Comparison of ENCODE assay signal across 12 cellular contexts in genomic region chr20:10309326-10309725, GRCh38.
DNase-seq lines count a peak whose midpoint lies in the region; TF ChIP-seq lines count a peak whose summit lies in the region.
"Had no signal": no experiment of that assay in that cellular context is flagged by ENCODE, and none has a peak within 500 bp of the region (broad histone marks: within the 10 kb centered on the region; RNA-seq: fewer than 3 reads in every experiment).

No MANE protein-coding gene starts in this region.

- no peaks in the 10 kb centered on the region for H3K36me3 ChIP-seq in kidney epithelial cell (ENCODE audit: control insufficient read depth, insufficient read depth, low read length)
- no peaks in the 10 kb centered on the region for H3K36me3 ChIP-seq in left ventricle myocardium inferior
- H3K36me3 ChIP-seq: Peyer's patch had no signal

- no peak overlapping the region for H3K4me3 ChIP-seq in kidney epithelial cell (ENCODE audit: low read depth, low read length)
- no peak overlapping the region for H3K4me3 ChIP-seq in left ventricle myocardium inferior
- H3K4me3 ChIP-seq: Peyer's patch had no signal

- no peak for TF ChIP-seq CTCF in AG09319 (IDR thresholded peaks at IDR 0.05; ENCODE audit: low read depth, low read length)
- TF ChIP-seq CTCF in kidney epithelial cell (IDR thresholded peaks at IDR 0.05; ENCODE audit: insufficient read depth, low read length, poor library complexity, severe bottlenecking): no peak
- TF ChIP-seq CTCF in left ventricle myocardium inferior (IDR thresholded peaks at IDR 0.05; ENCODE audit: borderline replicate concordance): no peak

- intact Hi-C loops in left ventricle myocardium inferior (cut with micrococcal nuclease): no loop called here

- H3K4me1 ChIP-seq in left ventricle myocardium inferior: peaks cover 8% of the 10 kb centered on the region
- H3K4me1 ChIP-seq: Peyer's patch had no signal

- H3K27ac ChIP-seq in left ventricle myocardium inferior (replicated peaks): no peak overlapping the region
- H3K27ac ChIP-seq: Peyer's patch had no signal

- DNase-seq in AG09319 (ENCODE audit: extremely low read depth, low read depth) (peak; percentile 72), LoVo (ENCODE audit: low spot score) (peak; percentile 27), astrocyte of the hippocampus (ENCODE audit: low read depth, low spot score) (peak; percentile 91), kidney epithelial cell (ENCODE audit: low read depth) (peak; percentile 29), NAMALWA (ENCODE audit: low spot score) (no peak), NCI-H526 treated with DMSO at 0.1 percent for 48 hours (lab: John Stamatoyannopoulos, UW) (no peak), SHP77 (lab: John Stamatoyannopoulos, UW) (no peak), left ventricle myocardium inferior (no peak)
- DNase-seq: activated CD4-positive, CD25-positive, alpha-beta regulatory T cell; CD4-positive, CD25-positive, alpha-beta regulatory T cell; cerebellar nuclear complex; Peyer's patch had no signal

- H3K27me3 ChIP-seq in kidney epithelial cell (ENCODE audit: control insufficient read depth, insufficient read depth, low read length) (no peaks in the 10 kb centered on the region), left ventricle myocardium inferior (ENCODE audit: low read depth) (peaks cover 14% of the 10 kb centered on the region)
- H3K27me3 ChIP-seq: Peyer's patch had no signal

- no peaks in the 10 kb centered on the region for H3K9me3 ChIP-seq in left ventricle myocardium inferior (replicated peaks)
- H3K9me3 ChIP-seq: Peyer's patch had no signal

Comparison
In these comparisons a context has a peak if more than half of its experiments do, and no peak if none do; other contexts are left out.
1. DNase-seq: peak in AG09319 (single experiment), LoVo (single experiment), astrocyte of the hippocampus (single experiment) and kidney epithelial cell (single experiment); none in NAMALWA (single experiment), NCI-H526 treated with DMSO at 0.1 percent for 48 hours (single experiment), SHP77 (0 of 2) and left ventricle myocardium inferior (single experiment).